19 cellular contexts compared by ENCODE assay signal in genomic region chr7:119929891-119930290, GRCh38.
DNase-seq lines count a peak whose midpoint lies in the region; ATAC-seq, FAIRE-seq and TF ChIP-seq lines count a peak whose summit lies in the region.
"Had no signal": no experiment of that assay in that cellular context is flagged by ENCODE, and none has a peak within 500 bp of the region (broad histone marks: within the 10 kb centered on the region; RNA-seq: fewer than 3 reads in every experiment).

No MANE protein-coding gene starts in this region.

- no peaks in the 10 kb centered on the region for H3K9me3 ChIP-seq in astrocyte (ENCODE audit: insufficient read depth, low read depth, low read length)

- no peaks in the 10 kb centered on the region for H3K27me3 ChIP-seq in astrocyte (ENCODE audit: insufficient read depth, low read length)
- H3K27me3 ChIP-seq: BLaER1 treated with 17β-estradiol and CSF1 and Interleukin-3, amounts not matched to agents 10 nM and 100 nM had no signal

- H3K9me3 Mint-ChIP-seq in astrocyte (ENCODE audit: unreplicated experiment), result peaks cover 7% of the 10 kb centered on the region
- H3K9me3 Mint-ChIP-seq: GM23338 had no signal

- peak; percentile 2 for DNase-seq in GM03348 (ENCODE audit: low spot score)
- DNase-seq in astrocyte (ENCODE audit: low read depth), result peak; percentile 39
- DNase-seq in fibroblast of gingiva (ENCODE audit: low read depth), result peak; percentile 1
- peak; percentile 61 for DNase-seq in fibroblast of villous mesenchyme (ENCODE audit: low read depth)
- DNase-seq in GOT3 (lab: John Stamatoyannopoulos, UW), result no peak
- no peak for DNase-seq in inferior parietal cortex (ENCODE audit: extremely low spot score)
- DNase-seq: 8988T; Calu3; CD8-positive, alpha-beta T cell; DMS79 treated with DMSO at 0.1 percent for 48 hours; GF-D8; H9 had no signal

- no peak overlapping the region for H3K9ac ChIP-seq in astrocyte (ENCODE audit: low read length)
- H3K9ac ChIP-seq: BLaER1 treated with 17β-estradiol and CSF1 and Interleukin-3, amounts not matched to agents 10 nM and 100 nM had no signal

- no peaks in the 10 kb centered on the region for H3K36me3 ChIP-seq in astrocyte (ENCODE audit: insufficient read depth, low read length)
- H3K36me3 ChIP-seq: BLaER1 treated with 17β-estradiol and CSF1 and Interleukin-3, amounts not matched to agents 10 nM and 100 nM had no signal

- ATAC-seq in GM21367 (IDR thresholded peaks at IDR 0.05; ENCODE audit: unreplicated experiment), result no peak
- ATAC-seq: CD8-positive, alpha-beta T cell; GM12878; GM23338 had no signal

- peaks cover 2% of the 10 kb centered on the region for H3K4me1 Mint-ChIP-seq in astrocyte (ENCODE audit: low read depth, unreplicated experiment)
- H3K4me1 Mint-ChIP-seq: B cell, IgD-negative memory B cell had no signal

- H3K79me2 ChIP-seq in astrocyte (ENCODE audit: insufficient read depth, low read length), result no peaks in the 10 kb centered on the region

- no peak overlapping the region for H3K27ac ChIP-seq in astrocyte (ENCODE audit: low read depth, low read length)
- H3K27ac ChIP-seq: BLaER1 treated with 17β-estradiol and CSF1 and Interleukin-3, amounts not matched to agents 10 nM and 100 nM had no signal

- no peaks in the 10 kb centered on the region for H4K20me1 ChIP-seq in astrocyte (ENCODE audit: insufficient read depth, low read length)
- H4K20me1 ChIP-seq: BLaER1 treated with 17β-estradiol and CSF1 and Interleukin-3, amounts not matched to agents 10 nM and 100 nM had no signal

- H3K4me3 ChIP-seq in astrocyte (ENCODE audit: insufficient read depth, low read depth, low read length) (no peak overlapping the region), fibroblast of villous mesenchyme (ENCODE audit: low read depth, low read length) (no peak overlapping the region)
- H3K4me3 ChIP-seq: BLaER1 treated with 17β-estradiol and CSF1 and Interleukin-3, amounts not matched to agents 10 nM and 100 nM; GM12878; GM23338 had no signal

- no peak for FAIRE-seq in astrocyte (lab: Jason Lieb, UNC)
- FAIRE-seq: HTR-8/SVneo had no signal

- no peak for TF ChIP-seq CTCF in astrocyte (IDR thresholded peaks at IDR 0.05; ENCODE audit: insufficient read depth, low read depth, low read length)
- TF ChIP-seq CTCF in fibroblast of villous mesenchyme (IDR thresholded peaks at IDR 0.05; ENCODE audit: insufficient read depth, low read depth, low read length), result no peak

- H3K27ac Mint-ChIP-seq in astrocyte (ENCODE audit: unreplicated experiment), result no peak overlapping the region
- H3K27ac Mint-ChIP-seq: B cell; CD8-positive, alpha-beta T cell; GM23338; H9; IgD-negative memory B cell had no signal

- no peak overlapping the region for H3K4me3 Mint-ChIP-seq in astrocyte (ENCODE audit: unreplicated experiment)
- H3K4me3 Mint-ChIP-seq: B cell; CD8-positive, alpha-beta T cell; GM23338; H9; IgD-negative memory B cell had no signal

- no peaks in the 10 kb centered on the region for H3K36me3 Mint-ChIP-seq in astrocyte (ENCODE audit: low read depth, unreplicated experiment)
- H3K36me3 Mint-ChIP-seq: CD8-positive, alpha-beta T cell; IgD-negative memory B cell had no signal

- no peak overlapping the region for H2AFZ ChIP-seq in astrocyte (ENCODE audit: low read depth, low read length)
- H2AFZ ChIP-seq: GM23338 had no signal

- no peaks in the 10 kb centered on the region for H3K27me3 Mint-ChIP-seq in astrocyte (ENCODE audit: low read depth, unreplicated experiment)
- H3K27me3 Mint-ChIP-seq: B cell, IgD-negative memory B cell had no signal

- H3K4me1 ChIP-seq in astrocyte (ENCODE audit: insufficient read depth, low read length), result no peaks in the 10 kb centered on the region
- H3K4me1 ChIP-seq: BLaER1 treated with 17β-estradiol and CSF1 and Interleukin-3, amounts not matched to agents 10 nM and 100 nM had no signal

- no peak overlapping the region for H3K4me2 ChIP-seq in astrocyte (ENCODE audit: low read length)
- H3K4me2 ChIP-seq: BLaER1 treated with 17β-estradiol and CSF1 and Interleukin-3, amounts not matched to agents 10 nM and 100 nM; GM23338 had no signal

Comparison
In these comparisons a context has a peak if more than half of its experiments do, and no peak if none do; other contexts are left out.
1. DNase-seq: peak in GM03348 (single experiment), astrocyte (single experiment), fibroblast of gingiva (single experiment) and fibroblast of villous mesenchyme (single experiment); none in GOT3 (single experiment) and inferior parietal cortex (single experiment).